ENCODE assay signal across 11 cellular contexts in genomic region chr1:204041232-204041767, GRCh38. TPM values are rescaled to one million over a fixed set of nuclear protein-coding genes. Genes with fewer than 3 reads are reported as not detected.
DNase-seq lines count a peak whose midpoint lies in the region; ATAC-seq and TF ChIP-seq lines count a peak whose summit lies in the region.
"Had no signal": no experiment of that assay in that cellular context is flagged by ENCODE, and none has a peak within 500 bp of the region (broad histone marks: within the 10 kb centered on the region; RNA-seq: fewer than 3 reads in every experiment).

No MANE protein-coding gene starts in this region.

- H3K36me3 ChIP-seq in gastroesophageal sphincter (no peaks in the 10 kb centered on the region), parathyroid adenoma (ENCODE audit: control insufficient read depth, insufficient read depth, low read length) (no peaks in the 10 kb centered on the region), aorta (ENCODE audit: control insufficient read depth in 1 of 2, insufficient read depth in 2 of 2, low read length in 1 of 2) (no peaks in the 10 kb centered on the region)

- H3K27me3 ChIP-seq in gastroesophageal sphincter, result peaks cover 4% of the 10 kb centered on the region
- H3K27me3 ChIP-seq in parathyroid adenoma (ENCODE audit: control insufficient read depth, insufficient read depth, low read length), result no peaks in the 10 kb centered on the region
- no peaks in the 10 kb centered on the region for H3K27me3 ChIP-seq in aorta (ENCODE audit: control insufficient read depth in 1 of 2, insufficient read depth in 2 of 2, low read length in 1 of 2)

- peak overlapping the region; percentile 28 for H2AFZ ChIP-seq in parathyroid adenoma

- H3K9me3 ChIP-seq in gastroesophageal sphincter (no peaks in the 10 kb centered on the region), parathyroid adenoma (ENCODE audit: control insufficient read depth, low read length) (no peaks in the 10 kb centered on the region), aorta (ENCODE audit: control insufficient read depth, low read length) (no peaks in the 10 kb centered on the region)

- ATAC-seq in Right ventricle myocardium inferior (peak; percentile 72), gastroesophageal sphincter (peak; percentile 59), aorta (ENCODE audit: low FRiP score) (peak; percentile 56)
- ATAC-seq: activated T-helper 17 cell treated with anti-CD3 and anti-CD28 coated beads, Interleukin-2, amount 50 U/mL, for 72 hours had no signal

- no peak for TF ChIP-seq CTCF in gastroesophageal sphincter (IDR thresholded peaks at IDR 0.05)
- no peak for TF ChIP-seq CTCF in parathyroid adenoma (IDR thresholded peaks at IDR 0.05)

- H3K9ac ChIP-seq in parathyroid adenoma, result no peak overlapping the region

- peaks cover 0 to 17% (median 6%) of the 10 kb centered on the region in 3 donors for H3K4me1 ChIP-seq in gastroesophageal sphincter
- no peaks in the 10 kb centered on the region for H3K4me1 ChIP-seq in parathyroid adenoma
- H3K4me1 ChIP-seq in aorta (ENCODE audit: control insufficient read depth in 1 of 2, insufficient read depth in 2 of 2, low read length in 2 of 2), result no peaks in the 10 kb centered on the region

- no peak overlapping the region for H3K4me2 ChIP-seq in parathyroid adenoma (ENCODE audit: low read length)
- H3K4me2 ChIP-seq: smooth muscle cell had no signal

- peak overlapping the region in 3 of 4 donors; percentile 69 to 73 (median 72) for H3K27ac ChIP-seq in gastroesophageal sphincter
- peak overlapping the region; percentile 30 for H3K27ac ChIP-seq in parathyroid adenoma
- no peak overlapping the region for H3K27ac ChIP-seq in aorta (ENCODE audit: low read depth in 1 of 2, low read length in 2 of 2)

- H3K4me3 ChIP-seq in gastroesophageal sphincter (no peak overlapping the region), parathyroid adenoma (ENCODE audit: low read depth, low read length) (no peak overlapping the region), aorta (ENCODE audit: low read length in 2 of 2) (no peak overlapping the region)
- H3K4me3 ChIP-seq: smooth muscle cell had no signal

- TF ChIP-seq POLR2A in gastroesophageal sphincter (IDR thresholded peaks at IDR 0.05), result no peak

- 16 to 29% methylated on average over 4 to 7 of the region's 10 CpGs for WGBS in gastroesophageal sphincter (ENCODE audit: low coverage in 1 of 2), 2 donors
- 17 to 18% methylated on average over 10 of the region's 10 CpGs for WGBS in aorta, 2 donors

- TF ChIP-seq EP300 in gastroesophageal sphincter (IDR thresholded peaks at IDR 0.05), result no peak

- no peaks in the 10 kb centered on the region for H3K79me2 ChIP-seq in parathyroid adenoma

- DNase-seq in Right ventricle myocardium inferior (ENCODE audit: missing footprints), result no peak
- DNase-seq in cardiac septum (ENCODE audit: low spot score), result no peak
- peak in 1 of 2 donors; percentile 81 for DNase-seq in aorta
- DNase-seq in NCI-H2029 treated with DMSO at 0.1 percent for 48 hours (lab: John Stamatoyannopoulos, UW), result no peak
- no peak for DNase-seq in T-helper 1 cell
- DNase-seq in activated CD4-positive, alpha-beta T cell treated with anti-CD3 and anti-CD28 coated beads, Interleukin-2, amount 50 U/mL, for 48 hours, result no peak
- DNase-seq: RPMI8226 had no signal

- intact Hi-C loops in Right ventricle myocardium inferior (cut with DNase I), result loop anchor here (5.0 to 10.0 kb wide), 2 partner anchors 46 to 74 kb away; no protein-coding TSS in a partner anchor
- intact Hi-C loops in cardiac septum (cut with DNase I), result loop anchor here (5.0 kb wide), 1 partner anchor 44 kb away; no protein-coding TSS in a partner anchor
- intact Hi-C loops in aorta (cut with DNase I), result no loop called here

RNA-seq across cellular contexts. Expression of gene SOX13, which starts 31.6 kb away (rescaled TPM):
- 12.1 TPM for total RNA-seq in Right ventricle myocardium inferior
- 17.9 TPM for total RNA-seq in cardiac septum
- total RNA-seq in gastroesophageal sphincter, result 10 to 100 TPM; 15.3 to 20.4 (median 17.3) TPM
- 10 to 100 TPM; 40.9 to 52.8 TPM for total RNA-seq in aorta
- polyA plus RNA-seq in aorta, result 10 to 100 TPM in 1 of 2 donors, 1 to 10 TPM in 1; 9.6 to 16.3 TPM

Comparison
In these comparisons a context has a peak if more than half of its experiments do, and no peak if none do; other contexts are left out.
1. H3K27ac ChIP-seq: peak in gastroesophageal sphincter (3 of 4) and parathyroid adenoma (single experiment); none in aorta (0 of 2).
2. intact Hi-C loops: an anchor here in Right ventricle myocardium inferior (5.0 to 10.0 kb wide) and cardiac septum (5.0 kb wide); none called in aorta.
3. Peak in every context shown above with its lines, with median percentiles within 50 percentile points of each other: ATAC-seq.